Comparison of ENCODE assay signal across 28 cellular contexts in genomic region chr22:48819232-48819631, GRCh38.
"Had no signal": no experiment of that assay in that cellular context is flagged by ENCODE, and none has a peak within 500 bp of the region (broad histone marks: within the 10 kb centered on the region; RNA-seq: fewer than 3 reads in every experiment).

No MANE protein-coding gene starts in this region.

- H3K36me3 Mint-ChIP-seq: activated naive CD4-positive, alpha-beta T cell treated with anti-CD3 and anti-CD28 coated beads, Interleukin-2, amount 50 U/mL, for 24 hours; activated naive CD8-positive, alpha-beta T cell treated with anti-CD3 and anti-CD28 coated beads, Interleukin-2, amount 10 ng/mL, durations not matched to agents 7 days and 5 days had no signal

- DNase-seq: activated CD4-positive, alpha-beta T cell treated with anti-CD3 and anti-CD28 coated beads, Interleukin-2, amount 10 ng/mL, durations not matched to agents 7 days and 5 days; activated CD4-positive, alpha-beta T cell treated with anti-CD3 and anti-CD28 coated beads, Interleukin-2, amount 50 U/mL, for 48 hours; activated CD8-positive, alpha-beta T cell treated with anti-CD3 and anti-CD28 coated beads, Interleukin-2, amount 10 ng/mL, durations not matched to agents 7 days and 5 days; activated gamma-delta T cell; activated naive CD4-positive, alpha-beta T cell treated with Interleukin-2 at 50 U/mL for 16 hours; activated naive CD8-positive, alpha-beta T cell treated with anti-CD3 and anti-CD28 coated beads, Interleukin-2, amount 10 ng/mL, durations not matched to agents 7 days and 5 days; activated T-cell treated with anti-CD3 and anti-CD28 coated beads, Interleukin-2, amount 50 U/mL, for 48 hours; amygdala; Kasumi-1; KG1; MG63; NCI-H1048; NCI-H1105 treated with DMSO at 0.1 percent for 48 hours; NCI-H1436; NCI-H1694; NCI-H1930; NCI-H2081 treated with DMSO at 0.1 percent for 48 hours; NCI-H446; NCI-H510A treated with DMSO at 0.1 percent for 48 hours; NCI-H526 treated with DMSO at 0.1 percent for 48 hours; NCI-H774; SHP77; SJCRH30; T1000 had no signal

- H3K27ac Mint-ChIP-seq: activated CD4-positive, alpha-beta T cell treated with anti-CD3 and anti-CD28 coated beads, Interleukin-2, amount 10 ng/mL, durations not matched to agents 7 days and 5 days; activated CD8-positive, alpha-beta T cell treated with anti-CD3 and anti-CD28 coated beads, Interleukin-2, amount 10 ng/mL, durations not matched to agents 7 days and 5 days; activated naive CD4-positive, alpha-beta T cell treated with anti-CD3 and anti-CD28 coated beads, Interleukin-2, amount 50 U/mL, for 24 hours; activated naive CD8-positive, alpha-beta T cell treated with anti-CD3 and anti-CD28 coated beads, Interleukin-2, amount 10 ng/mL, durations not matched to agents 7 days and 5 days had no signal

- H3K4me3 Mint-ChIP-seq: activated CD4-positive, alpha-beta T cell treated with anti-CD3 and anti-CD28 coated beads, Interleukin-2, amount 10 ng/mL, durations not matched to agents 7 days and 5 days; activated CD8-positive, alpha-beta T cell treated with anti-CD3 and anti-CD28 coated beads, Interleukin-2, amount 10 ng/mL, durations not matched to agents 7 days and 5 days; activated naive CD4-positive, alpha-beta T cell treated with anti-CD3 and anti-CD28 coated beads, Interleukin-2, amount 50 U/mL, for 24 hours; activated naive CD8-positive, alpha-beta T cell treated with anti-CD3 and anti-CD28 coated beads, Interleukin-2, amount 10 ng/mL, durations not matched to agents 7 days and 5 days had no signal

- H3K4me1 ChIP-seq: ascending aorta, SJCRH30 had no signal

- H3K4me3 ChIP-seq: ascending aorta, cardiac muscle cell, MG63, SJCRH30, SK-N-MC had no signal

- ATAC-seq: activated CD8-positive, alpha-beta T cell treated with anti-CD3 and anti-CD28 coated beads, Interleukin-2, amount 10 ng/mL, durations not matched to agents 7 days and 5 days had no signal

- H3K4me1 Mint-ChIP-seq: activated CD4-positive, alpha-beta T cell treated with anti-CD3 and anti-CD28 coated beads, Interleukin-2, amount 10 ng/mL, durations not matched to agents 7 days and 5 days; activated naive CD4-positive, alpha-beta T cell treated with anti-CD3 and anti-CD28 coated beads, Interleukin-2, amount 50 U/mL, for 24 hours; activated naive CD8-positive, alpha-beta T cell treated with anti-CD3 and anti-CD28 coated beads, Interleukin-2, amount 10 ng/mL, durations not matched to agents 7 days and 5 days had no signal

- H3K27me3 Mint-ChIP-seq: activated CD4-positive, alpha-beta T cell treated with anti-CD3 and anti-CD28 coated beads, Interleukin-2, amount 10 ng/mL, durations not matched to agents 7 days and 5 days; activated naive CD8-positive, alpha-beta T cell treated with anti-CD3 and anti-CD28 coated beads, Interleukin-2, amount 10 ng/mL, durations not matched to agents 7 days and 5 days had no signal

- H3K27ac ChIP-seq: ascending aorta, cardiac muscle cell, SJCRH30, SK-N-MC had no signal

- H3K27me3 ChIP-seq: ascending aorta, cardiac muscle cell, MG63 had no signal

- H3K9me3 Mint-ChIP-seq: activated CD4-positive, alpha-beta T cell treated with anti-CD3 and anti-CD28 coated beads, Interleukin-2, amount 10 ng/mL, durations not matched to agents 7 days and 5 days; activated naive CD4-positive, alpha-beta T cell treated with anti-CD3 and anti-CD28 coated beads, Interleukin-2, amount 50 U/mL, for 24 hours; activated naive CD8-positive, alpha-beta T cell treated with anti-CD3 and anti-CD28 coated beads, Interleukin-2, amount 10 ng/mL, durations not matched to agents 7 days and 5 days had no signal

- H3K36me3 ChIP-seq: ascending aorta, cardiac muscle cell, MG63, SJCRH30 had no signal
